In genomic region chr1:147599362-147600118, GRCh38 we compare ENCODE assay signal across 8 cellular contexts. TPM values are rescaled to one million over a fixed set of nuclear protein-coding genes. Genes with fewer than 3 reads are reported as not detected.
DNase-seq lines count a peak whose midpoint lies in the region; ATAC-seq, FAIRE-seq and TF ChIP-seq lines count a peak whose summit lies in the region.

No MANE protein-coding gene starts in this region.

- peak; percentile 88 for DNase-seq in 8988T
- peak; percentile 94 for DNase-seq in NCI-H2196 (lab: John Stamatoyannopoulos, UW; ENCODE audit: unreplicated experiment)
- peak; percentile 100 for DNase-seq in WERI-Rb-1
- DNase-seq in mammary epithelial cell = peak; percentile 91
- DNase-seq in iPS-NIHi7 (ENCODE audit: extremely low spot score) = peak; percentile 92
- peak; percentile 94 for DNase-seq in small intestine

- 6% methylated on average over 17 of the region's 80 CpGs for WGBS in mammary epithelial cell (ENCODE audit: low coverage, missing lambda C conversion rate)
- WGBS in small intestine, 3 donors = 0 to 2% (median 1%) methylated on average over 48 to 80 of the region's 80 CpGs

- intact Hi-C loops in mammary epithelial cell (cut with micrococcal nuclease) = loop anchor here (1.0 kb wide), 2 partner anchors 54 to 60 kb away; no protein-coding TSS in a partner anchor

- BruUV-seq in mammary epithelial cell (replicated peaks; lab: Mats Ljungman, UMichigan) = no TSS peak

- H3K9ac ChIP-seq in mammary epithelial cell (ENCODE audit: insufficient read depth, low read length) = peak overlapping the region; percentile 10

- H3K79me2 ChIP-seq in mammary epithelial cell (ENCODE audit: insufficient read depth, low read length) = peaks cover 6% of the 10 kb centered on the region

- no peaks in the 10 kb centered on the region for H3K9me3 ChIP-seq in WERI-Rb-1 (ENCODE audit: severe bottlenecking)
- H3K9me3 ChIP-seq in mammary epithelial cell (replicated peaks; ENCODE audit: insufficient read depth, low read length) = no peaks in the 10 kb centered on the region
- H3K9me3 ChIP-seq in small intestine (ENCODE audit: control insufficient read depth, low read depth) = no peaks in the 10 kb centered on the region

- in situ Hi-C loops in mammary epithelial cell (cut with MboI; ENCODE audit: low sequenced_read_pairs in 2 of 2) = loop anchor here in 1 of 2 donors (10.0 kb wide), 1 partner anchor 55 kb away; the partner anchor contains the start of gene BCL9

- FAIRE-seq in small intestine (lab: Jason Lieb, UNC) = no peak

- peak; percentile 83 for ATAC-seq in GM18907 (IDR thresholded peaks at IDR 0.05; ENCODE audit: unreplicated experiment)
- peak; percentile 74 for ATAC-seq in HG03135 (IDR thresholded peaks at IDR 0.05; ENCODE audit: unreplicated experiment)

- CTCF ChIA-PET in mammary epithelial cell (lab: Charles Lee; ENCODE audit: low non-redundant PET) = no interaction called here

- dilution Hi-C loops in mammary epithelial cell (cut with HindIII; ENCODE audit: low sequenced_read_pairs) = no loop called here

- H3K36me3 ChIP-seq in WERI-Rb-1 = peaks cover 4% of the 10 kb centered on the region
- H3K36me3 ChIP-seq in mammary epithelial cell (ENCODE audit: insufficient read depth, low read length) = no peaks in the 10 kb centered on the region
- no peaks in the 10 kb centered on the region for H3K36me3 ChIP-seq in small intestine (ENCODE audit: control insufficient read depth in 2 of 2, insufficient read depth in 2 of 2, low read length in 2 of 2)

- H3K27ac ChIP-seq in WERI-Rb-1 = peak overlapping the region; percentile 79
- peak overlapping the region; percentile 25 for H3K27ac ChIP-seq in mammary epithelial cell (ENCODE audit: insufficient read depth, low read depth, low read length)
- peak overlapping the region; percentile 50 to 92 for H3K27ac ChIP-seq in small intestine (ENCODE audit: low read depth in 1 of 2, low read length in 1 of 2)

- TF ChIP-seq CTCF in WERI-Rb-1 (IDR thresholded peaks at IDR 0.05; ENCODE audit: low read depth, low read length) = no peak
- no peak for TF ChIP-seq CTCF in mammary epithelial cell (conservative IDR thresholded peaks at IDR 0.05 in 1 of 2, IDR thresholded peaks at IDR 0.05 in 1 of 2; ENCODE audit: extremely low read depth in 1 of 2, insufficient read depth in 1 of 2, low read depth in 1 of 2, low read length in 2 of 2)

- H3K4me1 ChIP-seq in mammary epithelial cell (ENCODE audit: insufficient read depth, low read length) = peaks cover 16% of the 10 kb centered on the region
- peaks cover 5 to 8% of the 10 kb centered on the region in 2 donors for H3K4me1 ChIP-seq in small intestine (ENCODE audit: control insufficient read depth in 2 of 2, insufficient read depth in 1 of 2, low read depth in 1 of 2, low read length in 1 of 2)

- H2AFZ ChIP-seq in mammary epithelial cell (ENCODE audit: low read depth, low read length) = peak overlapping the region; percentile 99

- peak overlapping the region; percentile 76 for H3K4me3 ChIP-seq in WERI-Rb-1 (ENCODE audit: low read depth, low read length)
- H3K4me3 ChIP-seq in mammary epithelial cell (replicated peaks in 1 of 3; ENCODE audit: insufficient read depth in 1 of 3, low read depth in 2 of 3, low read length in 3 of 3) = peak overlapping the region; percentile 72 to 91 (median 82)
- peak overlapping the region; percentile 73 to 86 for H3K4me3 ChIP-seq in small intestine (ENCODE audit: low read depth in 1 of 2, low read length in 2 of 2)

- peak overlapping the region; percentile 100 for H3K4me2 ChIP-seq in mammary epithelial cell (ENCODE audit: insufficient read depth, low read depth, low read length)

- no peaks in the 10 kb centered on the region for H3K27me3 ChIP-seq in WERI-Rb-1 (ENCODE audit: insufficient read depth, low read depth, severe bottlenecking)
- peaks cover 5% of the 10 kb centered on the region for H3K27me3 ChIP-seq in mammary epithelial cell (ENCODE audit: insufficient read depth, low read length)
- H3K27me3 ChIP-seq in small intestine (ENCODE audit: control insufficient read depth in 2 of 2, insufficient read depth in 2 of 2, low read length in 2 of 2) = no peaks in the 10 kb centered on the region

- no peaks in the 10 kb centered on the region for H4K20me1 ChIP-seq in mammary epithelial cell (ENCODE audit: insufficient read depth, low read length)

RNA-seq across cellular contexts. Expression of gene BCL9, which starts 58.2 kb away (rescaled TPM):
- total RNA-seq in mammary epithelial cell = 10 to 100 TPM in 1 of 2 donors, 1 to 10 TPM in 1; 4.3 to 13.7 TPM
- polyA plus RNA-seq in mammary epithelial cell (4.1 TPM), small intestine (1 to 10 TPM; 1.6 to 7.7 (median 2.9) TPM)
- 4.1 TPM for polyA minus RNA-seq in mammary epithelial cell

Comparison
In these comparisons a context has a peak if more than half of its experiments do, and no peak if none do; other contexts are left out.
1. Peak in every context shown above with its lines: DNase-seq, ATAC-seq, H3K4me3 ChIP-seq and H3K27ac ChIP-seq.
2. H3K27ac ChIP-seq: peak in every context shown above with its lines; median percentile 79 in WERI-Rb-1; 71 in small intestine; 25 in mammary epithelial cell.